ENCODE assay signal across 11 cellular contexts in the genomic region with DNA sequence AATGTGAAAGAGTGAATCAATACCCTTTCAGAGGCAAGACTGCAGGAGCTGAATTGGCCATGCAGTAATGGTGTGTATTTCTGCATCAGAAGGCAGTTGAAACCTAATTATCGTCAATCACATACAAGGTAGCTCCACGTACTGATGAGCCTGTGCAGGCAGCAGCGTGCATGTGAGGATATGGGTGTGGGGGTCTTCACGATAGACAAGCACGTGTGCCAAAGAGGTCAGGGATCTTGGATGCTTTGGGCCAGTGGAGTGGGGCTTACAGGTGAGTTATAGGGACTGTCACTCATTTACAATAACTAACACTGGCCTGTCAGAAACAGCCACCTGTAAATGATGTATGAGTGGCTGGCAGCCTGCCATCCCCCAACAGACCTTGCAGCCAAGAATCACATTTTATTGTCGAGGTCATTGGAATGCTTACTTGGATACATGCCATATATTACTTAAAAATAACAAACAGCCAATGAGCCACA.
DNase-seq lines count a peak whose midpoint lies in the region; ATAC-seq, FAIRE-seq and TF ChIP-seq lines count a peak whose summit lies in the region.
"Had no signal": no experiment of that assay in that cellular context is flagged by ENCODE, and none has a peak within 500 bp of the region (broad histone marks: within the 10 kb centered on the region; RNA-seq: fewer than 3 reads in every experiment).

No MANE protein-coding gene starts in this region.

- no peaks in the 10 kb centered on the region for H3K9me2 ChIP-seq in MM.1S (replicated peaks; ENCODE audit: insufficient read depth, low read length)

- no peaks in the 10 kb centered on the region for H3F3A ChIP-seq in MM.1S (ENCODE audit: insufficient read depth, low read length)

- no peak overlapping the region for H2AFZ ChIP-seq in MM.1S (ENCODE audit: low read length)

- peaks cover 2% of the 10 kb centered on the region for H3K9me3 Mint-ChIP-seq in glutamatergic neuron (ENCODE audit: unreplicated experiment)
- no peaks in the 10 kb centered on the region for H3K9me3 Mint-ChIP-seq in naive thymus-derived CD4-positive, alpha-beta T cell
- H3K9me3 Mint-ChIP-seq in activated CD4-positive, alpha-beta T cell treated with anti-CD3 and anti-CD28 coated beads for 36 hours (ENCODE audit: low read depth), result no peaks in the 10 kb centered on the region
- H3K9me3 Mint-ChIP-seq: activated T-cell treated with anti-CD3 and anti-CD28 coated beads, Interleukin-2, amount 50 U/mL, for 4 hours had no signal

- TF ChIP-seq CTCF in C4-2B (conservative IDR thresholded peaks at IDR 0.05) (no peak), glutamatergic neuron (IDR thresholded peaks at IDR 0.05; ENCODE audit: partially characterized antibody, unreplicated experiment) (no peak), MM.1S (IDR thresholded peaks at IDR 0.05; ENCODE audit: low read length) (no peak)

- no peaks in the 10 kb centered on the region for H4K20me1 ChIP-seq in MM.1S (ENCODE audit: insufficient read depth, low read length)

- H3K27me3 ChIP-seq in naive thymus-derived CD4-positive, alpha-beta T cell (ENCODE audit: control insufficient read depth in 2 of 2, insufficient read depth in 2 of 2, low read length in 2 of 2), result no peaks in the 10 kb centered on the region
- H3K27me3 ChIP-seq in MM.1S (replicated peaks; ENCODE audit: insufficient read depth, low read length), result no peaks in the 10 kb centered on the region
- H3K27me3 ChIP-seq: right atrium auricular region had no signal

- no peaks in the 10 kb centered on the region for H3K36me3 Mint-ChIP-seq in glutamatergic neuron (ENCODE audit: unreplicated experiment)
- H3K36me3 Mint-ChIP-seq in naive thymus-derived CD4-positive, alpha-beta T cell, result no peaks in the 10 kb centered on the region
- H3K36me3 Mint-ChIP-seq in activated CD4-positive, alpha-beta T cell treated with anti-CD3 and anti-CD28 coated beads for 36 hours (ENCODE audit: low read depth), result no peaks in the 10 kb centered on the region

- H3K27me3 Mint-ChIP-seq in glutamatergic neuron (ENCODE audit: unreplicated experiment), result peaks cover 3% of the 10 kb centered on the region
- H3K27me3 Mint-ChIP-seq in naive thymus-derived CD4-positive, alpha-beta T cell, result peaks cover 8 to 78% (median 37%) of the 10 kb centered on the region in 5 donors
- H3K27me3 Mint-ChIP-seq in activated CD4-positive, alpha-beta T cell treated with anti-CD3 and anti-CD28 coated beads for 36 hours, result peaks cover 13% of the 10 kb centered on the region

- H3K4me2 ChIP-seq in MM.1S (ENCODE audit: low read depth, low read length), result no peak overlapping the region

- DNase-seq in HT-29 (ENCODE audit: low spot score) (peak; percentile 72), RCC 7860 (ENCODE audit: low spot score) (peak; percentile 16), glutamatergic neuron (no peak), MM.1S (no peak)
- DNase-seq in naive thymus-derived CD4-positive, alpha-beta T cell, result no peak
- DNase-seq in activated CD4-positive, alpha-beta T cell treated with anti-CD3 and anti-CD28 coated beads for 36 hours, result no peak
- DNase-seq: activated T-cell treated with anti-CD3 and anti-CD28 coated beads, Interleukin-2, amount 50 U/mL, for 4 hours had no signal

- H3K4me1 ChIP-seq in naive thymus-derived CD4-positive, alpha-beta T cell (ENCODE audit: control insufficient read depth in 2 of 2, insufficient read depth in 2 of 2, low read length in 2 of 2), result no peaks in the 10 kb centered on the region
- no peaks in the 10 kb centered on the region for H3K4me1 ChIP-seq in MM.1S (ENCODE audit: low read length)
- H3K4me1 ChIP-seq: right atrium auricular region had no signal

- peak; percentile 65 for FAIRE-seq in RCC 7860 (lab: Jason Lieb, UNC)
- FAIRE-seq: HepG2 had no signal

- CTCF ChIA-PET in naive thymus-derived CD4-positive, alpha-beta T cell (lab: Charles Lee), result no interaction called here
- CTCF ChIA-PET in activated CD4-positive, alpha-beta T cell treated with anti-CD3 and anti-CD28 coated beads for 36 hours (lab: Charles Lee), result no interaction called here

- peaks cover 59% of the 10 kb centered on the region for H3K4me1 Mint-ChIP-seq in glutamatergic neuron (ENCODE audit: low read depth, unreplicated experiment)
- no peaks in the 10 kb centered on the region for H3K4me1 Mint-ChIP-seq in naive thymus-derived CD4-positive, alpha-beta T cell
- no peaks in the 10 kb centered on the region for H3K4me1 Mint-ChIP-seq in activated CD4-positive, alpha-beta T cell treated with anti-CD3 and anti-CD28 coated beads for 36 hours

- no peaks in the 10 kb centered on the region for H3K79me2 ChIP-seq in MM.1S (ENCODE audit: low read length)

- H3K4me3 ChIP-seq in naive thymus-derived CD4-positive, alpha-beta T cell (ENCODE audit: low read length), result no peak overlapping the region
- no peak overlapping the region for H3K4me3 ChIP-seq in MM.1S (ENCODE audit: low read length)
- H3K4me3 ChIP-seq: right atrium auricular region had no signal

- peak overlapping the region; percentile 35 for H3K4me3 Mint-ChIP-seq in glutamatergic neuron (ENCODE audit: unreplicated experiment)
- no peak overlapping the region for H3K4me3 Mint-ChIP-seq in naive thymus-derived CD4-positive, alpha-beta T cell
- no peak overlapping the region for H3K4me3 Mint-ChIP-seq in activated CD4-positive, alpha-beta T cell treated with anti-CD3 and anti-CD28 coated beads for 36 hours
- H3K4me3 Mint-ChIP-seq: activated T-cell treated with anti-CD3 and anti-CD28 coated beads, Interleukin-2, amount 50 U/mL, for 4 hours had no signal

- no peaks in the 10 kb centered on the region for H3K36me3 ChIP-seq in naive thymus-derived CD4-positive, alpha-beta T cell (ENCODE audit: control insufficient read depth in 2 of 3, insufficient read depth in 3 of 3, low read length in 3 of 3)
- H3K36me3 ChIP-seq in MM.1S (replicated peaks; ENCODE audit: insufficient read depth, low read length), result no peaks in the 10 kb centered on the region
- H3K36me3 ChIP-seq: right atrium auricular region had no signal

- peak overlapping the region; percentile 57 for H3K27ac Mint-ChIP-seq in glutamatergic neuron (ENCODE audit: unreplicated experiment)
- no peak overlapping the region for H3K27ac Mint-ChIP-seq in naive thymus-derived CD4-positive, alpha-beta T cell
- no peak overlapping the region for H3K27ac Mint-ChIP-seq in activated CD4-positive, alpha-beta T cell treated with anti-CD3 and anti-CD28 coated beads for 36 hours

- POLR2A ChIA-PET in naive thymus-derived CD4-positive, alpha-beta T cell (lab: Charles Lee), result no interaction called here
- POLR2A ChIA-PET in activated CD4-positive, alpha-beta T cell treated with anti-CD3 and anti-CD28 coated beads for 36 hours (lab: Charles Lee), result no interaction called here

- ATAC-seq in naive thymus-derived CD4-positive, alpha-beta T cell, result no peak
- no peak for ATAC-seq in GM21619 (IDR thresholded peaks at IDR 0.05; ENCODE audit: unreplicated experiment)
- ATAC-seq in activated CD4-positive, alpha-beta T cell treated with anti-CD3 and anti-CD28 coated beads for 36 hours, result no peak
- ATAC-seq: activated T-cell treated with anti-CD3 and anti-CD28 coated beads, Interleukin-2, amount 50 U/mL, for 4 hours; HepG2 had no signal

- peak overlapping the region; percentile 63 for H3K27ac ChIP-seq in C4-2B
- no peak overlapping the region for H3K27ac ChIP-seq in naive thymus-derived CD4-positive, alpha-beta T cell (ENCODE audit: low read depth, low read length)
- no peak overlapping the region for H3K27ac ChIP-seq in MM.1S (ENCODE audit: low read length)
- H3K27ac ChIP-seq: right atrium auricular region had no signal

- no peak overlapping the region for H3K9ac ChIP-seq in MM.1S (ENCODE audit: low read length)

- no peaks in the 10 kb centered on the region for H3K9me3 ChIP-seq in naive thymus-derived CD4-positive, alpha-beta T cell (ENCODE audit: control insufficient read depth in 2 of 3, low read length in 3 of 3)
- no peaks in the 10 kb centered on the region for H3K9me3 ChIP-seq in MM.1S (replicated peaks; ENCODE audit: insufficient read depth, low read length)
- H3K9me3 ChIP-seq: right atrium auricular region had no signal

- intact Hi-C loops in naive thymus-derived CD4-positive, alpha-beta T cell (cut with micrococcal nuclease), result no loop called here
- intact Hi-C loops in activated CD4-positive, alpha-beta T cell treated with anti-CD3 and anti-CD28 coated beads for 36 hours (cut with DNase I, micrococcal nuclease), result no loop called here

Comparison
In these comparisons a context has a peak if more than half of its experiments do, and no peak if none do; other contexts are left out.
1. DNase-seq: peak in HT-29 (single experiment) and RCC 7860 (single experiment); none in glutamatergic neuron (single experiment), naive thymus-derived CD4-positive, alpha-beta T cell (0 of 9), MM.1S (single experiment) and activated CD4-positive, alpha-beta T cell treated with anti-CD3 and anti-CD28 coated beads for 36 hours (single experiment).